17 cellular contexts compared by ENCODE assay signal in the genomic region with DNA sequence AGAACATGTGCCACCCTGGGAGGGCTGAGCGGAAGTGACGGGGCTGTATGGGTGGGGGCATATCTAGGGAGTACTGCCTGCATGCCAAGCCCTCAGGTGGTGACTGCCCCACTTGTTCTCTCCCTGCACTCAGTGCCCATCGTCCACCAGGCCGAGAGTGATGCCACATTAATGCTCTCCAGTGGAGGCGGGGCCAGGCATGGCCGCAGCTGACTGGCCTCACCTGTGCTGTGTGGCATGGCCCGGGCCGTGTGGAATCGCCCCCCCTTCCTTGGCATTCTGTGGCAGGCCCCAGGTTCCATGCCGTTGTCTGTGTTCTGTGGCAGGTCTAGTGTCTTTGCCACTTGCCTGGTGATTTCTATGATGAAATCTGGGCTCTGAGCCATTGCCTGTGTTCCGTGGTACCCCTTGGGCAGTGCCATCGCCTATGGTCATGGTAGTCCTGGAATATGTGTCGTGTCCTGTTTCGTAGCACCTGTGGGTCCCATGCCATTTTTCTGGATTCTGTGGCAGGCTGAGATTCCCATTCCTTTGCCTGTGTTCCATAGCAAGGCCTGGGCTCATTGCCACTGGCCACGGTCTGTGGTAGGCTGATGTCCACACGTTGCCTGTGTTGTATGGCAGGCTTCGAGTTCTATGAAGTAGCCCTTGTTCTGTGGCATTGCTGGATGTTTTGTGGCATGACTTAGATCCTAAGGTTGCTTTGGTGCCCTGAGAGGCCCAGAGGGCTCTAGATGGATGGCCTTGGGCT. TPM values are rescaled to one million over a fixed set of nuclear protein-coding genes. Genes with fewer than 3 reads are reported as not detected.
"Had no signal": no experiment of that assay in that cellular context is flagged by ENCODE, and none has a peak within 500 bp of the region (broad histone marks: within the 10 kb centered on the region; RNA-seq: fewer than 3 reads in every experiment).

No MANE protein-coding gene starts in this region.

- H3K4me1 ChIP-seq: breast epithelium, pancreas, testis had no signal

- H3K27ac ChIP-seq: breast epithelium, hepatocyte, pancreas, SJCRH30, spleen, testis had no signal

- H3K36me3 ChIP-seq: breast epithelium, pancreas, spleen had no signal

- DNase-seq: activated CD8-positive, alpha-beta memory T cell treated with anti-CD3 and anti-CD28 coated beads, Interleukin-2, amount 10 ng/mL, durations not matched to agents 7 days and 5 days; activated effector memory CD4-positive, alpha-beta T cell treated with anti-CD3 and anti-CD28 coated beads, Interleukin-2, amount 50 U/mL, for 16 hours; activated naive CD8-positive, alpha-beta T cell treated with anti-CD3 and anti-CD28 coated beads for 36 hours; activated T-cell treated with anti-CD3 and anti-CD28 coated beads, Interleukin-2, amount 50 U/mL, for 4 hours; esophagus squamous epithelium; foreskin fibroblast; SJCRH30; spleen; stimulated activated CD4-positive, alpha-beta T cell treated with anti-CD3 and anti-CD28 coated beads, Interleukin-1b, Interleukin-23, amount 100 ng/mL, for 48 hours; stimulated activated naive CD4-positive, alpha-beta T cell; testis had no signal

- H3K4me3 ChIP-seq: breast epithelium, esophagus squamous epithelium, hepatocyte, pancreas, SJCRH30, spleen, testis had no signal

- FAIRE-seq: pancreas had no signal

- H3K9me3 ChIP-seq: breast epithelium, esophagus squamous epithelium, pancreas, SJCRH30, spleen, testis had no signal

- H3K27me3 ChIP-seq: breast epithelium, hepatocyte, pancreas, SJCRH30, spleen, testis had no signal

- ATAC-seq: activated CD4-positive, CD25-positive, alpha-beta regulatory T cell treated with anti-CD3 and anti-CD28 coated beads, Interleukin-2, amount 50 U/mL, for 24 hours; activated CD8-positive, alpha-beta memory T cell treated with anti-CD3 and anti-CD28 coated beads, Interleukin-2, amount 10 ng/mL, durations not matched to agents 7 days and 5 days; activated T-cell treated with anti-CD3 and anti-CD28 coated beads, Interleukin-2, amount 50 U/mL, for 4 hours; natural killer cell treated with Interleukin-12 subunit alpha and Interleukin-12 subunit beta and Interleukin-15 and Interleukin-18, amount 100 ng/mL, for 72 hours; pancreas had no signal

RNA-seq across cellular contexts. Expression of a gene that starts 8.9 kb away (rescaled TPM):
- total RNA-seq: activated CD8-positive, alpha-beta memory T cell treated with anti-CD3 and anti-CD28 coated beads, Interleukin-2, amount 10 ng/mL, durations not matched to agents 7 days and 5 days; natural killer cell treated with Interleukin-12 subunit alpha and Interleukin-12 subunit beta and Interleukin-15 and Interleukin-18, amount 100 ng/mL, for 72 hours; T-helper 2 cell treated with Interferon-gamma antibody and Interleukin-4, amounts not matched to agents 100 ng/mL and 5 ng/mL, for 36 hours had no signal
